Comparison of ENCODE assay signal across 19 cellular contexts in the genomic region with DNA sequence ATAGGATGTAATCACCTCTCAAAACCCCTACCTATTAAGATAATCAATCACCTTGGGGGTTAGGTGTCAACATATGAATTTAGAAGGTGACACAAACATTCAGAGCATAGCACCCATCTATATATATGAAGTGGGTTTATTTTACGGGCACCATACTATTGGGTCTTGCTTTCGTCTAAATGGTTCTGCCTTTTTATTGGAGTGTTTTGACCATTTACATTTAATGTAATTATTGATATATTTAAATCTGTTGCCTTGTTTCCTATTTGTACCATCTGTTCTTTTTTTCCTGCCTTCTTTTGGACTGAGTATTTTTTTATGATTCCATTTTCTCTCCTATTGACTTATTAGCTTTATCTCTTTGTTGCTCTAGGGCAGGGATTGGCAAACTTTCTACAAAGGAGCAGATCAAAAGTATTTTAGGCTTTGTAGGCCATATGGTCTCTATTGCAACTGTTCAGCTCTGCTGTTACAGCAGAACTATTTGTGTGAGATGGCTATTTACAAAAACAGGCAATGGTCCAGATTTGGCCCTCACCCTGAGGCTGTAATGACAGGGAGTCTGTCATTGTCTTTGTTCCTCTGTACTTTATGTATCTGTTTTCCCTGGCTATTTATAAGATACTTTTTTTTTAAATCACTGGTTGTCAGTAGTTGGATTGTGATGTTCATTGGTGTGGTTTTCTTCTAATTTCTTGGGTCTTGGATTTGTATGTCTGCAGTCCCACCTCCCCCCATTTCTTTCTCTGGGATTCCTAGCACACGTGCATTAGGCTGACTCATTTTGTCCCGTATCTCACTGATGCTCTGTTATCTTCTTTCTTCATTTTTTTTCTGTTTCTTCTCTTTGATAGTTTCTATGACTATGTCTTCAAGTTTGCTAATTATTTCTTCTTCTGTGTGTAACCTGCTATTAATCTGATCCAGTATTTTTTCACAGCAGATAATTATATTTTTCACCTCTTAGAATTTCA.
A peak's percentile ranks its signal among the peaks of the same experiment; 100 is the strongest.
DNase-seq lines count a peak whose midpoint lies in the region; ATAC-seq, FAIRE-seq and TF ChIP-seq lines count a peak whose summit lies in the region.
"Had no signal": no experiment of that assay in that cellular context is flagged by ENCODE, and none has a peak within 500 bp of the region (broad histone marks: within the 10 kb centered on the region; RNA-seq: fewer than 3 reads in every experiment).

No MANE protein-coding gene starts in this region.

- WGBS in heart left ventricle, 4 donors = 60 to 67% (median 64%) methylated on average over 4 of the region's 4 CpGs
- 94 to 98% methylated on average over 4 of the region's 4 CpGs for WGBS in pancreas, 2 donors

- H3K4me3 Mint-ChIP-seq in brain = peak overlapping the region in 1 of 5 experiments; percentile 1
- H3K4me3 Mint-ChIP-seq in activated CD4-positive, alpha-beta T cell treated with anti-CD3 and anti-CD28 coated beads for 36 hours = no peak overlapping the region
- H3K4me3 Mint-ChIP-seq: effector memory CD8-positive, alpha-beta T cell; T-cell; type B pancreatic cell had no signal

- POLR2A ChIA-PET in activated CD4-positive, alpha-beta T cell treated with anti-CD3 and anti-CD28 coated beads for 36 hours (lab: Charles Lee) = no interaction called here

- no peak for TF ChIP-seq POLR2A in heart left ventricle (IDR thresholded peaks at IDR 0.05)

- ATAC-seq in heart left ventricle (peak; percentile 30 to 54 (median 38)), pancreas (no peak), HG03045 (IDR thresholded peaks at IDR 0.05; ENCODE audit: unreplicated experiment) (no peak), GM18867 (IDR thresholded peaks at IDR 0.05; ENCODE audit: unreplicated experiment) (no peak)
- no peak for ATAC-seq in activated CD4-positive, alpha-beta T cell treated with anti-CD3 and anti-CD28 coated beads for 36 hours
- ATAC-seq: effector memory CD8-positive, alpha-beta T cell; T-cell had no signal

- TF ChIP-seq CTCF in brain (conservative IDR thresholded peaks at IDR 0.05) (no peak), heart left ventricle (IDR thresholded peaks at IDR 0.05) (no peak), pancreas (IDR thresholded peaks at IDR 0.05) (no peak)

- H3K4me1 ChIP-seq in heart left ventricle (peaks cover 0 to 63% (median 23%) of the 10 kb centered on the region in 12 donors), pancreas (no peaks in the 10 kb centered on the region)

- H3K9me3 ChIP-seq in heart left ventricle = peaks cover 0 to 5% (median 0%) of the 10 kb centered on the region in 12 donors
- H3K9me3 ChIP-seq in pancreas = no peaks in the 10 kb centered on the region
- H3K9me3 ChIP-seq: ascending aorta had no signal

- FAIRE-seq in pancreas (lab: Jason Lieb, UNC) = peak; percentile 45

- H3K27ac Mint-ChIP-seq in brain = peak overlapping the region; percentile 23 to 81 (median 42)
- H3K27ac Mint-ChIP-seq in activated CD4-positive, alpha-beta T cell treated with anti-CD3 and anti-CD28 coated beads for 36 hours = no peak overlapping the region
- H3K27ac Mint-ChIP-seq: effector memory CD8-positive, alpha-beta T cell; T-cell; type B pancreatic cell had no signal

- CTCF ChIA-PET in activated CD4-positive, alpha-beta T cell treated with anti-CD3 and anti-CD28 coated beads for 36 hours (lab: Charles Lee) = interaction anchor here (0.6 kb wide), 1 partner anchor 468 kb away, joined by 3 read pairs; no protein-coding TSS in a partner anchor

- H3K36me3 ChIP-seq in heart left ventricle = peaks cover 15 to 86% (median 65%) of the 10 kb centered on the region in 9 donors
- H3K36me3 ChIP-seq in pancreas = peaks cover 0 to 44% (median 13%) of the 10 kb centered on the region in 3 donors

- H3K27me3 Mint-ChIP-seq in brain = peaks cover 7% of the 10 kb centered on the region
- H3K27me3 Mint-ChIP-seq in activated CD4-positive, alpha-beta T cell treated with anti-CD3 and anti-CD28 coated beads for 36 hours = no peaks in the 10 kb centered on the region
- H3K27me3 Mint-ChIP-seq: type B pancreatic cell had no signal

- DNase-seq in EH (ENCODE audit: low read depth) = peak; percentile 73
- DNase-seq in heart left ventricle = peak in 3 of 5 donors; percentile 13 to 30 (median 15)
- DNase-seq in pancreas = no peak
- no peak for DNase-seq in NCI-H1436 treated with DMSO at 0.1 percent for 48 hours (lab: John Stamatoyannopoulos, UW)
- no peak for DNase-seq in activated CD4-positive, alpha-beta T cell treated with anti-CD3 and anti-CD28 coated beads for 36 hours
- DNase-seq: activated gamma-delta T cell; effector memory CD8-positive, alpha-beta T cell; NCI-H1694 treated with DMSO at 0.1 percent for 48 hours; NCI-H510A; PC-9; stimulated activated CD4-positive, alpha-beta T cell treated with anti-CD3 and anti-CD28 coated beads, Interleukin-2, amount 100 ng/mL, for 48 hours; T-cell; WERI-Rb-1 had no signal

- H3K36me3 Mint-ChIP-seq in brain = peaks cover 82% of the 10 kb centered on the region
- no peaks in the 10 kb centered on the region for H3K36me3 Mint-ChIP-seq in activated CD4-positive, alpha-beta T cell treated with anti-CD3 and anti-CD28 coated beads for 36 hours (ENCODE audit: low read depth)
- H3K36me3 Mint-ChIP-seq: T-cell had no signal

- H3K4me3 ChIP-seq in heart left ventricle (no peak overlapping the region), pancreas (no peak overlapping the region)
- H3K4me3 ChIP-seq: ascending aorta, gastroesophageal sphincter, PC-9 had no signal

- intact Hi-C loops in heart left ventricle (cut with DNase I) (loop anchor here in 1 of 10 donors (1.0 to 5.0 kb wide), 2 partner anchors 78 to 84 kb away; no protein-coding TSS in a partner anchor), pancreas (cut with DNase I) (no loop called here)
- intact Hi-C loops in activated CD4-positive, alpha-beta T cell treated with anti-CD3 and anti-CD28 coated beads for 36 hours (cut with DNase I, micrococcal nuclease) = no loop called here

- H3K9me3 Mint-ChIP-seq in brain = peaks cover 3 to 23% (median 8%) of the 10 kb centered on the region in 5 experiments
- peaks cover 2% of the 10 kb centered on the region for H3K9me3 Mint-ChIP-seq in activated CD4-positive, alpha-beta T cell treated with anti-CD3 and anti-CD28 coated beads for 36 hours (ENCODE audit: low read depth)
- H3K9me3 Mint-ChIP-seq: effector memory CD8-positive, alpha-beta T cell; type B pancreatic cell had no signal

- peaks cover 61% of the 10 kb centered on the region for H3K4me1 Mint-ChIP-seq in brain
- peaks cover under 1% of the 10 kb centered on the region for H3K4me1 Mint-ChIP-seq in activated CD4-positive, alpha-beta T cell treated with anti-CD3 and anti-CD28 coated beads for 36 hours

- peak overlapping the region in 11 of 12 donors; percentile 37 to 76 (median 67) for H3K27ac ChIP-seq in heart left ventricle
- no peak overlapping the region for H3K27ac ChIP-seq in pancreas
- H3K27ac ChIP-seq: PC-9 had no signal

- H3K27me3 ChIP-seq in heart left ventricle (no peaks in the 10 kb centered on the region), pancreas (no peaks in the 10 kb centered on the region)
- H3K27me3 ChIP-seq: ascending aorta, gastroesophageal sphincter had no signal

Comparison
In these comparisons a context has a peak if more than half of its experiments do, and no peak if none do; other contexts are left out.
1. DNase-seq: peak in EH (single experiment) and heart left ventricle (3 of 5); none in pancreas (0 of 6), NCI-H1436 treated with DMSO at 0.1 percent for 48 hours (single experiment) and activated CD4-positive, alpha-beta T cell treated with anti-CD3 and anti-CD28 coated beads for 36 hours (single experiment).
2. ATAC-seq: peak in heart left ventricle (4 of 4); none in pancreas (0 of 4), HG03045 (single experiment), GM18867 (single experiment) and activated CD4-positive, alpha-beta T cell treated with anti-CD3 and anti-CD28 coated beads for 36 hours (single experiment).
3. H3K27ac ChIP-seq: peak in heart left ventricle (11 of 12); none in pancreas (0 of 4).